In genomic region chr13:100300708-100301107, GRCh38 we compare ENCODE assay signal across 23 cellular contexts.
DNase-seq lines count a peak whose midpoint lies in the region; ATAC-seq and TF ChIP-seq lines count a peak whose summit lies in the region.
"Had no signal": no experiment of that assay in that cellular context is flagged by ENCODE, and none has a peak within 500 bp of the region (broad histone marks: within the 10 kb centered on the region; RNA-seq: fewer than 3 reads in every experiment).

No MANE protein-coding gene starts in this region.

- no peaks in the 10 kb centered on the region for H3K27me3 Mint-ChIP-seq in immature natural killer cell (ENCODE audit: low read depth in 3 of 3)
- H3K27me3 Mint-ChIP-seq: activated CD8-positive, alpha-beta T cell treated with anti-CD3 and anti-CD28 coated beads for 36 hours; T-helper 17 cell had no signal

- no peak overlapping the region; a peak in 1 of 4 replicates for H3K27ac ChIP-seq in SK-N-SH (ENCODE audit: low read depth in 2 of 2, low read length in 1 of 2)
- H3K27ac ChIP-seq: SJSA1, testis, uterus had no signal

- no peak overlapping the region for H3K27ac Mint-ChIP-seq in immature natural killer cell
- H3K27ac Mint-ChIP-seq: activated CD8-positive, alpha-beta T cell treated with anti-CD3 and anti-CD28 coated beads for 36 hours; activated T-helper 2 cell treated with anti-CD3 and anti-CD28 coated beads, Interferon-gamma antibody, Interleukin-2, Interleukin-4, amounts not matched to agents 10 μg/mL and 5 μg/mL and 100 μg/mL, durations not matched to agents 14 hours and 24 hours and 36 hours; CD8-positive, alpha-beta T cell; natural killer cell; T-helper 17 cell had no signal

- H3K4me3 Mint-ChIP-seq in immature natural killer cell, result no peak overlapping the region
- H3K4me3 Mint-ChIP-seq: activated CD8-positive, alpha-beta T cell treated with anti-CD3 and anti-CD28 coated beads for 36 hours; CD8-positive, alpha-beta T cell; natural killer cell; T-helper 17 cell had no signal

- H3K4me1 Mint-ChIP-seq in immature natural killer cell, result peaks cover 4 to 14% of the 10 kb centered on the region in 2 donors

- CTCF ChIA-PET in SK-N-SH (lab: Yijun Ruan, JAX), result interaction anchor here (0.9 kb wide), 1 partner anchor 11 kb away, joined by 4 read pairs; no protein-coding TSS in a partner anchor

- no peaks in the 10 kb centered on the region for H3K9me2 ChIP-seq in SK-N-SH

- in situ Hi-C loops in ACHN (cut with HindIII; ENCODE audit: low pct_ligation_motif_present, low pct_unique_long_range_greater_than_20kb, low sequenced_read_pairs), result no loop called here

- peaks cover 9 to 23% of the 10 kb centered on the region in 2 experiments; a peak in 3 of 4 replicates for H3K4me1 ChIP-seq in SK-N-SH (ENCODE audit: control insufficient read depth in 1 of 2, insufficient read depth in 2 of 2, low read depth in 1 of 2, low read length in 1 of 2)
- H3K4me1 ChIP-seq: SJSA1, testis, uterus had no signal

- no peak for TF ChIP-seq EP300 in SK-N-SH (IDR thresholded peaks at IDR 0.05; ENCODE audit: borderline replicate concordance in 1 of 2, low read depth in 1 of 2, low read length in 1 of 2)

- H3K4me3 ChIP-seq in SK-N-SH (ENCODE audit: low read depth in 2 of 2, low read length in 1 of 2), result no peak overlapping the region
- H3K4me3 ChIP-seq: SJSA1, testis, uterus had no signal

- no peak for TF ChIP-seq CTCF in SK-N-SH (IDR thresholded peaks at IDR 0.05)

- no peaks in the 10 kb centered on the region for H4K20me1 ChIP-seq in SK-N-SH (ENCODE audit: insufficient read depth)

- H3K79me2 ChIP-seq in SK-N-SH (ENCODE audit: insufficient read depth), result no peaks in the 10 kb centered on the region

- TF ChIP-seq RAD21 in SK-N-SH (IDR thresholded peaks at IDR 0.05; ENCODE audit: low read length), result no peak

- no peaks in the 10 kb centered on the region for H3K9me3 ChIP-seq in SK-N-SH
- H3K9me3 ChIP-seq: SJSA1, testis, uterus had no signal

- POLR2A ChIA-PET in SK-N-SH (lab: Yijun Ruan, JAX), result no interaction called here

- no peaks in the 10 kb centered on the region for H3K27me3 ChIP-seq in SK-N-SH (ENCODE audit: insufficient read depth)
- H3K27me3 ChIP-seq: SJSA1, testis, uterus had no signal

- no peaks in the 10 kb centered on the region for H3F3A ChIP-seq in SK-N-SH (replicated peaks; ENCODE audit: insufficient read depth)

- ATAC-seq in SK-N-SH treated with all-trans-retinoic acid at 6 μM for 48 hours (no peak), HG03280 (IDR thresholded peaks at IDR 0.05; ENCODE audit: unreplicated experiment) (no peak)
- ATAC-seq: activated CD8-positive, alpha-beta T cell treated with anti-CD3 and anti-CD28 coated beads for 36 hours; activated naive CD4-positive, alpha-beta T cell treated with anti-CD3 and anti-CD28 coated beads, Interleukin-2, amount 50 U/mL, for 72 hours; CD8-positive, alpha-beta T cell; natural killer cell; T-helper 17 cell had no signal

- DNase-seq in SK-N-SH (no peak), NCI-H524 (lab: John Stamatoyannopoulos, UW) (peak; percentile 95 to 96), cerebellum (ENCODE audit: low spot score) (peak; percentile 68), ACHN (no peak), mucosa of gallbladder (ENCODE audit: low spot score) (no peak), immature natural killer cell (no peak)
- DNase-seq: activated CD4-positive, CD25-positive, alpha-beta regulatory T cell treated with anti-CD3 and anti-CD28 coated beads, Interleukin-2, amount 50 U/mL, for 72 hours; activated CD8-positive, alpha-beta T cell treated with anti-CD3 and anti-CD28 coated beads for 36 hours; aorta; CD8-positive, alpha-beta T cell; islet precursor cell; midbrain; natural killer cell; NCI-H510A treated with DMSO at 0.1 percent for 48 hours; stimulated activated naive CD4-positive, alpha-beta T cell treated with Interleukin-2 at 50 U/mL for 16 hours; T-helper 17 cell; testis; uterus had no signal

- 79% methylated on average over 4 of the region's 4 CpGs for WGBS in SK-N-SH (ENCODE audit: low lambda C conversion rate)

- H3K36me3 ChIP-seq in SK-N-SH (replicated peaks in 1 of 2; ENCODE audit: control insufficient read depth in 1 of 2, insufficient read depth in 2 of 2, low read length in 1 of 2), result peaks cover 2 to 13% of the 10 kb centered on the region in 2 experiments
- H3K36me3 ChIP-seq: SJSA1, uterus had no signal

- H2AFZ ChIP-seq in SK-N-SH (ENCODE audit: low read depth), result no peak overlapping the region

- peaks cover 4 to 17% (median 16%) of the 10 kb centered on the region in 3 donors for H3K36me3 Mint-ChIP-seq in immature natural killer cell
- H3K36me3 Mint-ChIP-seq: activated naive CD4-positive, alpha-beta T cell treated with anti-CD3 and anti-CD28 coated beads, Interleukin-2, amount 50 U/mL, for 72 hours; natural killer cell had no signal

- H3K9ac ChIP-seq in SK-N-SH, result no peak overlapping the region

- H3K4me2 ChIP-seq in SK-N-SH, result no peak overlapping the region

- no peaks in the 10 kb centered on the region for H3K9me3 Mint-ChIP-seq in immature natural killer cell
- H3K9me3 Mint-ChIP-seq: activated CD8-positive, alpha-beta T cell treated with anti-CD3 and anti-CD28 coated beads for 36 hours; activated naive CD4-positive, alpha-beta T cell treated with anti-CD3 and anti-CD28 coated beads, Interleukin-2, amount 50 U/mL, for 72 hours; activated T-helper 2 cell treated with anti-CD3 and anti-CD28 coated beads, Interferon-gamma antibody, Interleukin-2, Interleukin-4, amounts not matched to agents 10 μg/mL and 5 μg/mL and 100 μg/mL, durations not matched to agents 14 hours and 24 hours and 36 hours; CD8-positive, alpha-beta T cell; natural killer cell had no signal

TF ChIP-seq in SK-N-SH, 30 proteins besides CTCF, POLR2A, EP300 and RAD21:
- 0 out of 2 replicates have a peak, but pooled peaks have one; percentile 7 for TF ChIP-seq GATA2 (CRISPR knock-in tag; IDR thresholded peaks at IDR 0.05)
- TF ChIP-seq NRF1 (IDR thresholded peaks at IDR 0.05; ENCODE audit: low read depth, low read length), result no peak
TF ChIP-seq in SK-N-SH: peak in this region for 1.

TF ChIP-seq in SK-N-SH treated with all-trans-retinoic acid at 6 μM for 48 hours, 23 proteins besides CTCF, POLR2A, EP300 and RAD21 (continues in another document):
- no peak for TF ChIP-seq ISL1 (CRISPR knock-in tag; IDR thresholded peaks at IDR 0.05)
- TF ChIP-seq ZFP30 (CRISPR knock-in tag; IDR thresholded peaks at IDR 0.05), result no peak
- TF ChIP-seq ZC3H10 (CRISPR knock-in tag; IDR thresholded peaks at IDR 0.05), result no peak
- no peak for TF ChIP-seq SNAI2 (CRISPR knock-in tag; IDR thresholded peaks at IDR 0.05)
- no peak for TF ChIP-seq BACH2 (CRISPR knock-in tag; IDR thresholded peaks at IDR 0.05; ENCODE audit: borderline replicate concordance)
- TF ChIP-seq ZNF70 (CRISPR knock-in tag; IDR thresholded peaks at IDR 0.05), result no peak
- TF ChIP-seq, protein P1, sequence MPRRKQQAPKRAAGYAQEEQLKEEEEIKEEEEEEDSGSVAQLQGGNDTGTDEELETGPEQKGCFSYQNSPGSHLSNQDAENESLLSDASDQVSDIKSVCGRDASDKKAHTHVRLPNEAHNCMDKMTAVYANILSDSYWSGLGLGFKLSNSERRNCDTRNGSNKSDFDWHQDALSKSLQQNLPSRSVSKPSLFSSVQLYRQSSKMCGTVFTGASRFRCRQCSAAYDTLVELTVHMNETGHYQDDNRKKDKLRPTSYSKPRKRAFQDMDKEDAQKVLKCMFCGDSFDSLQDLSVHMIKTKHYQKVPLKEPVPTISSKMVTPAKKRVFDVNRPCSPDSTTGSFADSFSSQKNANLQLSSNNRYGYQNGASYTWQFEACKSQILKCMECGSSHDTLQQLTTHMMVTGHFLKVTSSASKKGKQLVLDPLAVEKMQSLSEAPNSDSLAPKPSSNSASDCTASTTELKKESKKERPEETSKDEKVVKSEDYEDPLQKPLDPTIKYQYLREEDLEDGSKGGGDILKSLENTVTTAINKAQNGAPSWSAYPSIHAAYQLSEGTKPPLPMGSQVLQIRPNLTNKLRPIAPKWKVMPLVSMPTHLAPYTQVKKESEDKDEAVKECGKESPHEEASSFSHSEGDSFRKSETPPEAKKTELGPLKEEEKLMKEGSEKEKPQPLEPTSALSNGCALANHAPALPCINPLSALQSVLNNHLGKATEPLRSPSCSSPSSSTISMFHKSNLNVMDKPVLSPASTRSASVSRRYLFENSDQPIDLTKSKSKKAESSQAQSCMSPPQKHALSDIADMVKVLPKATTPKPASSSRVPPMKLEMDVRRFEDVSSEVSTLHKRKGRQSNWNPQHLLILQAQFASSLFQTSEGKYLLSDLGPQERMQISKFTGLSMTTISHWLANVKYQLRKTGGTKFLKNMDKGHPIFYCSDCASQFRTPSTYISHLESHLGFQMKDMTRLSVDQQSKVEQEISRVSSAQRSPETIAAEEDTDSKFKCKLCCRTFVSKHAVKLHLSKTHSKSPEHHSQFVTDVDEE (CRISPR knock-in tag; IDR thresholded peaks at IDR 0.05), result no peak
- TF ChIP-seq ESRRG (CRISPR knock-in tag; IDR thresholded peaks at IDR 0.05), result no peak
- TF ChIP-seq ZNF565 (CRISPR knock-in tag; conservative IDR thresholded peaks at IDR 0.05; ENCODE audit: low read depth), result no peak
- no peak for TF ChIP-seq CSDC2 (CRISPR knock-in tag; IDR thresholded peaks at IDR 0.05)
- TF ChIP-seq ARNTL (CRISPR knock-in tag; IDR thresholded peaks at IDR 0.05; ENCODE audit: borderline replicate concordance, low read depth), result no peak
- no peak for TF ChIP-seq TOX (CRISPR knock-in tag; IDR thresholded peaks at IDR 0.05; ENCODE audit: borderline replicate concordance)
- TF ChIP-seq ZNF8 (CRISPR knock-in tag; IDR thresholded peaks at IDR 0.05), result no peak
- TF ChIP-seq RARB (CRISPR knock-in tag; IDR thresholded peaks at IDR 0.05), result no peak
- TF ChIP-seq, protein P2, sequence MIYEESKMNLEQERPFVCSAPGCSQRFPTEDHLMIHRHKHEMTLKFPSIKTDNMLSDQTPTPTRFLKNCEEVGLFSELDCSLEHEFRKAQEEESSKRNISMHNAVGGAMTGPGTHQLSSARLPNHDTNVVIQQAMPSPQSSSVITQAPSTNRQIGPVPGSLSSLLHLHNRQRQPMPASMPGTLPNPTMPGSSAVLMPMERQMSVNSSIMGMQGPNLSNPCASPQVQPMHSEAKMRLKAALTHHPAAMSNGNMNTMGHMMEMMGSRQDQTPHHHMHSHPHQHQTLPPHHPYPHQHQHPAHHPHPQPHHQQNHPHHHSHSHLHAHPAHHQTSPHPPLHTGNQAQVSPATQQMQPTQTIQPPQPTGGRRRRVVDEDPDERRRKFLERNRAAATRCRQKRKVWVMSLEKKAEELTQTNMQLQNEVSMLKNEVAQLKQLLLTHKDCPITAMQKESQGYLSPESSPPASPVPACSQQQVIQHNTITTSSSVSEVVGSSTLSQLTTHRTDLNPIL (CRISPR knock-in tag; IDR thresholded peaks at IDR 0.05; ENCODE audit: low read depth), result no peak
- TF ChIP-seq TCF4 (CRISPR knock-in tag; IDR thresholded peaks at IDR 0.05; ENCODE audit: borderline replicate concordance), result no peak

Comparison
In these comparisons a context has a peak if more than half of its experiments do, and no peak if none do; other contexts are left out.
1. DNase-seq: peak in NCI-H524 (2 of 2) and cerebellum (single experiment); none in SK-N-SH (single experiment), ACHN (single experiment), mucosa of gallbladder (single experiment) and immature natural killer cell (0 of 3).